15 cellular contexts compared by ENCODE assay signal in the genomic region with DNA sequence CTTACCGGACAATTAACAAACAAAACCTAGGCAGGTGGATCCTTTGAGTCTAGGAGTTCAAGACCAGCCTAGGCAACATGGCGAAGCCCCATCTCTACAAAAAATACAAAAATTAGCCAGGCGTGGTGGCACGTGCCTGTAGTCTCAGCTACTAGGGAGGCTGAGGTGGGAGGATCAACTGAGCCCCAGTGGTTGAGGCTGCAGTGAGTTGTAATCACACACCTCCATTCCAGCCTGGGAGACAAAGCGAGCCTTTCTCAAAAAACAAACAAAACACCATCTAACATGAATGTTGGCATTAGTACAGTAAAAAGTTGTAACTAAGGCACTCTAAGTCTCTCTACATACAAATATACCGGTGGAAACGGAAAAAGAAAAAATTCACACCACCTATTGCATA. TPM values are rescaled to one million over a fixed set of nuclear protein-coding genes. Genes with fewer than 3 reads are reported as not detected.
A peak's percentile ranks its signal among the peaks of the same experiment; 100 is the strongest.
DNase-seq lines count a peak whose midpoint lies in the region; ATAC-seq and TF ChIP-seq lines count a peak whose summit lies in the region.
"Had no signal": no experiment of that assay in that cellular context is flagged by ENCODE, and none has a peak within 500 bp of the region (broad histone marks: within the 10 kb centered on the region; RNA-seq: fewer than 3 reads in every experiment).

No MANE protein-coding gene starts in this region.

- POLR2A ChIA-PET in CD4-positive, alpha-beta T cell (lab: Charles Lee) = no interaction called here
- POLR2A ChIA-PET in naive thymus-derived CD8-positive, alpha-beta T cell (lab: Charles Lee) = no interaction called here

- peak overlapping the region; percentile 81 for H3K4me3 Mint-ChIP-seq in CD4-positive, alpha-beta T cell
- H3K4me3 Mint-ChIP-seq in IgD-negative memory B cell = peak overlapping the region; percentile 8 to 76 (median 42)
- peak overlapping the region; percentile 64 for H3K4me3 Mint-ChIP-seq in activated T-helper 2 cell treated with anti-CD3 and anti-CD28 coated beads, Interferon-gamma antibody, Interleukin-2, Interleukin-4, amounts not matched to agents 10 μg/mL and 5 μg/mL and 100 μg/mL, durations not matched to agents 14 hours and 24 hours and 36 hours (ENCODE audit: low read depth)
- peak overlapping the region; percentile 51 to 98 (median 72) for H3K4me3 Mint-ChIP-seq in naive thymus-derived CD8-positive, alpha-beta T cell

- H3K9me3 ChIP-seq in CD4-positive, alpha-beta T cell (ENCODE audit: control insufficient read depth, low read length) = no peaks in the 10 kb centered on the region

- H3K27ac Mint-ChIP-seq in CD4-positive, alpha-beta T cell = peak overlapping the region; percentile 98
- peak overlapping the region; percentile 70 to 78 (median 71) for H3K27ac Mint-ChIP-seq in IgD-negative memory B cell
- H3K27ac Mint-ChIP-seq in activated T-helper 2 cell treated with anti-CD3 and anti-CD28 coated beads, Interferon-gamma antibody, Interleukin-2, Interleukin-4, amounts not matched to agents 10 μg/mL and 5 μg/mL and 100 μg/mL, durations not matched to agents 14 hours and 24 hours and 36 hours = peak overlapping the region; percentile 38
- H3K27ac Mint-ChIP-seq in naive thymus-derived CD8-positive, alpha-beta T cell = peak overlapping the region in 9 of 10 donors; percentile 4 to 96 (median 67)

- H3K27ac ChIP-seq in CD4-positive, alpha-beta T cell (ENCODE audit: low read depth, low read length) = no peak overlapping the region

- no peak for TF ChIP-seq CTCF in CD4-positive, alpha-beta T cell (IDR thresholded peaks at IDR 0.05)

- H3K9me3 Mint-ChIP-seq in CD4-positive, alpha-beta T cell = no peaks in the 10 kb centered on the region
- H3K9me3 Mint-ChIP-seq in IgD-negative memory B cell = no peaks in the 10 kb centered on the region
- H3K9me3 Mint-ChIP-seq in activated T-helper 2 cell treated with anti-CD3 and anti-CD28 coated beads, Interferon-gamma antibody, Interleukin-2, Interleukin-4, amounts not matched to agents 10 μg/mL and 5 μg/mL and 100 μg/mL, durations not matched to agents 14 hours and 24 hours and 36 hours = no peaks in the 10 kb centered on the region
- no peaks in the 10 kb centered on the region for H3K9me3 Mint-ChIP-seq in naive thymus-derived CD8-positive, alpha-beta T cell

- H3K27me3 Mint-ChIP-seq in CD4-positive, alpha-beta T cell = no peaks in the 10 kb centered on the region
- no peaks in the 10 kb centered on the region for H3K27me3 Mint-ChIP-seq in IgD-negative memory B cell
- H3K27me3 Mint-ChIP-seq in activated T-helper 2 cell treated with anti-CD3 and anti-CD28 coated beads, Interferon-gamma antibody, Interleukin-2, Interleukin-4, amounts not matched to agents 10 μg/mL and 5 μg/mL and 100 μg/mL, durations not matched to agents 14 hours and 24 hours and 36 hours (ENCODE audit: low read depth) = no peaks in the 10 kb centered on the region
- no peaks in the 10 kb centered on the region for H3K27me3 Mint-ChIP-seq in naive thymus-derived CD8-positive, alpha-beta T cell

- intact Hi-C loops in CD4-positive, alpha-beta T cell (cut with DNase I, micrococcal nuclease) = loop anchor here in 1 of 2 experiments (5.0 kb wide), 1 partner anchor 48 kb away; no protein-coding TSS in a partner anchor
- intact Hi-C loops in activated T-helper 2 cell treated with anti-CD3 and anti-CD28 coated beads, Interferon-gamma antibody, Interleukin-2, Interleukin-4, amounts not matched to agents 10 μg/mL and 5 μg/mL and 100 μg/mL, durations not matched to agents 14 hours and 24 hours and 36 hours (cut with micrococcal nuclease) = loop anchor here (5.0 to 10.0 kb wide), 7 partner anchors 33 to 825 kb away; partner anchors contain the start of genes GPR155, OLA1, SCRN3 and WIPF1

- no peaks in the 10 kb centered on the region for H3K27me3 ChIP-seq in CD4-positive, alpha-beta T cell (ENCODE audit: control insufficient read depth, insufficient read depth, low read length)

- no peak for ATAC-seq in CD4-positive, alpha-beta T cell (ENCODE audit: poor library complexity)
- no peak for ATAC-seq in naive thymus-derived CD8-positive, alpha-beta T cell
- ATAC-seq in HG03520 (IDR thresholded peaks at IDR 0.05; ENCODE audit: unreplicated experiment) (no peak), HG02840 (IDR thresholded peaks at IDR 0.05; ENCODE audit: low FRiP score, unreplicated experiment) (no peak), GM19452 (IDR thresholded peaks at IDR 0.05; ENCODE audit: unreplicated experiment) (no peak)
- ATAC-seq: right cardiac atrium had no signal

- peaks cover 79% of the 10 kb centered on the region for H3K36me3 Mint-ChIP-seq in CD4-positive, alpha-beta T cell (ENCODE audit: low read depth)
- peaks cover 18% of the 10 kb centered on the region for H3K36me3 Mint-ChIP-seq in IgD-negative memory B cell
- H3K36me3 Mint-ChIP-seq in activated T-helper 2 cell treated with anti-CD3 and anti-CD28 coated beads, Interferon-gamma antibody, Interleukin-2, Interleukin-4, amounts not matched to agents 10 μg/mL and 5 μg/mL and 100 μg/mL, durations not matched to agents 14 hours and 24 hours and 36 hours (ENCODE audit: low read depth) = peaks cover 71% of the 10 kb centered on the region
- H3K36me3 Mint-ChIP-seq in naive thymus-derived CD8-positive, alpha-beta T cell = peaks cover 20 to 50% (median 23%) of the 10 kb centered on the region in 3 donors

- H3K4me1 Mint-ChIP-seq in CD4-positive, alpha-beta T cell (ENCODE audit: low read depth) = peaks cover 82% of the 10 kb centered on the region
- H3K4me1 Mint-ChIP-seq in IgD-negative memory B cell = peaks cover 54 to 63% (median 58%) of the 10 kb centered on the region in 3 donors
- peaks cover 64% of the 10 kb centered on the region for H3K4me1 Mint-ChIP-seq in activated T-helper 2 cell treated with anti-CD3 and anti-CD28 coated beads, Interferon-gamma antibody, Interleukin-2, Interleukin-4, amounts not matched to agents 10 μg/mL and 5 μg/mL and 100 μg/mL, durations not matched to agents 14 hours and 24 hours and 36 hours (ENCODE audit: low read depth)
- H3K4me1 Mint-ChIP-seq in naive thymus-derived CD8-positive, alpha-beta T cell = peaks cover 40 to 77% (median 68%) of the 10 kb centered on the region in 4 donors

- DNase-seq in CD4-positive, alpha-beta T cell = no peak
- DNase-seq in activated T-helper 2 cell treated with anti-CD3 and anti-CD28 coated beads, Interferon-gamma antibody, Interleukin-2, Interleukin-4, amounts not matched to agents 10 μg/mL and 5 μg/mL and 100 μg/mL, durations not matched to agents 14 hours and 24 hours and 36 hours (ENCODE audit: low spot score) = no peak
- DNase-seq in naive thymus-derived CD8-positive, alpha-beta T cell = no peak
- DNase-seq in NOMO-1 (lab: John Stamatoyannopoulos, UW; ENCODE audit: unreplicated experiment in 2 of 2) = no peak
- DNase-seq: C1 segment of cervical spinal cord; HCEC 1CT; kidney glomerular epithelial cell; NCI-H345; right cardiac atrium; stimulated activated CD4-positive, alpha-beta T cell treated with anti-CD3 and anti-CD28 coated beads, Interleukin-4, amount 100 ng/mL, for 24 hours; stimulated activated naive CD4-positive, alpha-beta T cell treated with Interleukin-2 at 50 U/mL for 16 hours had no signal

- CTCF ChIA-PET in CD4-positive, alpha-beta T cell (lab: Charles Lee) = no interaction called here

RNA-seq across cellular contexts. Expression of gene SP3, which starts 5.3 kb away (rescaled TPM):
- 100 to 1,000 TPM; 159 to 166 TPM for total RNA-seq in CD4-positive, alpha-beta T cell
- polyA plus RNA-seq in IgD-negative memory B cell = 54.4 TPM
- total RNA-seq in activated T-helper 2 cell treated with anti-CD3 and anti-CD28 coated beads, Interferon-gamma antibody, Interleukin-2, Interleukin-4, amounts not matched to agents 10 μg/mL and 5 μg/mL and 100 μg/mL, durations not matched to agents 14 hours and 24 hours and 36 hours = 104 and 105 TPM in 2 replicates
- total RNA-seq in naive thymus-derived CD8-positive, alpha-beta T cell = 100 to 1,000 TPM; 135 to 141 TPM
- 10 to 100 TPM; 51.4 to 67.9 (median 60.2) TPM for polyA plus RNA-seq in naive thymus-derived CD8-positive, alpha-beta T cell

Comparison
In these comparisons a context has a peak if more than half of its experiments do, and no peak if none do; other contexts are left out.
1. H3K27ac Mint-ChIP-seq: peak in every context shown above with its lines; median percentile 98 in CD4-positive, alpha-beta T cell; 71 in IgD-negative memory B cell; 67 in naive thymus-derived CD8-positive, alpha-beta T cell; 38 in activated T-helper 2 cell treated with anti-CD3 and anti-CD28 coated beads, Interferon-gamma antibody, Interleukin-2, Interleukin-4, amounts not matched to agents 10 μg/mL and 5 μg/mL and 100 μg/mL, durations not matched to agents 14 hours and 24 hours and 36 hours.